30 cellular contexts compared by ENCODE assay signal in genomic region chr15:101022876-101023275, GRCh38.
A peak's percentile ranks its signal among the peaks of the same experiment; 100 is the strongest.
DNase-seq lines count a peak whose midpoint lies in the region; ATAC-seq, FAIRE-seq and TF ChIP-seq lines count a peak whose summit lies in the region.
"Had no signal": no experiment of that assay in that cellular context is flagged by ENCODE, and none has a peak within 500 bp of the region (broad histone marks: within the 10 kb centered on the region; RNA-seq: fewer than 3 reads in every experiment).

No MANE protein-coding gene starts in this region.

- H3K9ac ChIP-seq in IMR-90 (ENCODE audit: low read depth, low read length) = no peak overlapping the region

- H2AK5ac ChIP-seq in IMR-90 (ENCODE audit: low read depth, low read length) = no peak overlapping the region

- H3K23ac ChIP-seq in IMR-90 (ENCODE audit: low read depth, low read length) = no peak overlapping the region

- no peaks in the 10 kb centered on the region for H3K4me1 Mint-ChIP-seq in activated CD4-positive, alpha-beta T cell treated with anti-CD3 and anti-CD28 coated beads, Interleukin-2, amount 10 ng/mL, durations not matched to agents 7 days and 5 days
- H3K4me1 Mint-ChIP-seq: activated naive CD8-positive, alpha-beta T cell treated with anti-CD3 and anti-CD28 coated beads, Interleukin-2, amount 50 U/mL, for 24 hours; naive thymus-derived CD4-positive, alpha-beta T cell had no signal

- no peak overlapping the region for H4K8ac ChIP-seq in IMR-90 (ENCODE audit: low read depth in 2 of 2, low read length in 2 of 2)

- H2BK15ac ChIP-seq in IMR-90 (ENCODE audit: low read depth, low read length) = no peak overlapping the region

- no peaks in the 10 kb centered on the region for H4K20me1 ChIP-seq in IMR-90 (ENCODE audit: insufficient read depth, low read length)

- in situ Hi-C loops in IMR-90 (cut with MboI; ENCODE audit: low sequenced_read_pairs) = no loop called here

- CTCF ChIA-PET in activated CD4-positive, alpha-beta T cell treated with anti-CD3 and anti-CD28 coated beads, Interleukin-2, amount 10 ng/mL, durations not matched to agents 7 days and 5 days (lab: Charles Lee) = interaction anchor here (1.5 kb wide), 1 partner anchor 15 kb away, joined by 9 read pairs; no protein-coding TSS in a partner anchor
- CTCF ChIA-PET in IMR-90 (lab: Yijun Ruan, JAX) = interaction anchor here (1.6 kb wide), 1 partner anchor 235 kb away, joined by 5 read pairs; no protein-coding TSS in a partner anchor

- H3K18ac ChIP-seq in IMR-90 (ENCODE audit: low read depth, low read length) = peak overlapping the region; percentile 9; the same call in 1 of the 2 replicates

- TF ChIP-seq CTCF in IMR-90 (conservative IDR thresholded peaks at IDR 0.05; ENCODE audit: low read depth, low read length) = no peak
- no peak for TF ChIP-seq CTCF in sigmoid colon (IDR thresholded peaks at IDR 0.05)
- no peak for TF ChIP-seq CTCF in ovary (IDR thresholded peaks at IDR 0.05)

- POLR2A ChIA-PET in activated CD4-positive, alpha-beta T cell treated with anti-CD3 and anti-CD28 coated beads, Interleukin-2, amount 10 ng/mL, durations not matched to agents 7 days and 5 days (lab: Charles Lee) = no interaction called here
- POLR2A ChIA-PET in IMR-90 (lab: Charles Lee; ENCODE audit: unreplicated experiment) = interaction anchor here (0.6 kb wide), 1 partner anchor 233 kb away, joined by 3 read pairs; no protein-coding TSS in a partner anchor

- H3K9me3 ChIP-seq in IMR-90 (ENCODE audit: control insufficient read depth, insufficient read depth, low read length) (no peaks in the 10 kb centered on the region), sigmoid colon (no peaks in the 10 kb centered on the region), ovary (no peaks in the 10 kb centered on the region)
- H3K9me3 ChIP-seq: MG63, spleen, upper lobe of left lung had no signal

- DNase-seq in activated CD4-positive, alpha-beta T cell treated with anti-CD3 and anti-CD28 coated beads, Interleukin-2, amount 10 ng/mL, durations not matched to agents 7 days and 5 days = peak; percentile 5
- no peak for DNase-seq in activated CD4-positive, alpha-beta T cell treated with anti-CD3 and anti-CD28 coated beads, Interleukin-2, amount 50 U/mL, for 48 hours
- no peak for DNase-seq in IMR-90
- peak; percentile 40 for DNase-seq in islet precursor cell
- peak; percentile 29 for DNase-seq in sigmoid colon
- DNase-seq in HUDEP-2 (lab: John Stamatoyannopoulos, UW; ENCODE audit: unreplicated experiment in 76 of 76) = no peak
- DNase-seq in ovary = no peak
- no peak for DNase-seq in GM12891 (ENCODE audit: insufficient read length, low spot score)
- DNase-seq: activated CD4-positive, alpha-beta T cell treated with anti-CD3 and anti-CD28 coated beads, Interleukin-2, amount 50 U/mL, for 4 hours; activated CD4-positive, CD25-positive, alpha-beta regulatory T cell; activated gamma-delta T cell; activated naive CD8-positive, alpha-beta T cell treated with anti-CD3 and anti-CD28 coated beads, Interleukin-2, amount 50 U/mL, for 24 hours; activated T-cell treated with anti-CD3 and anti-CD28 coated beads, Interleukin-2, amount 50 U/mL, for 24 hours; cerebellar nuclear complex; DMS79 treated with DMSO at 0.1 percent for 48 hours; effector CD8-positive, alpha-beta T cell; KG1; MG63; naive thymus-derived CD4-positive, alpha-beta T cell; NCI-H1417 treated with DMSO at 0.1 percent for 48 hours; NCI-H2081; NCI-H2227 treated with DMSO at 0.1 percent for 48 hours; nucleus accumbens; substantia nigra; T-helper 1 cell; upper lobe of left lung had no signal

- no peak overlapping the region for H3K56ac ChIP-seq in IMR-90 (ENCODE audit: extremely low read depth, insufficient read depth, low read length)

- H3K4me3 ChIP-seq in IMR-90 (ENCODE audit: insufficient read depth, low read depth, low read length) (no peak overlapping the region), sigmoid colon (no peak overlapping the region), ovary (no peak overlapping the region)
- H3K4me3 ChIP-seq: MG63, spleen, upper lobe of left lung had no signal

- no TSS peak for BruUV-seq in IMR-90 (replicated peaks; lab: Mats Ljungman, UMichigan)

- no peaks in the 10 kb centered on the region for H3K36me3 Mint-ChIP-seq in activated CD4-positive, alpha-beta T cell treated with anti-CD3 and anti-CD28 coated beads, Interleukin-2, amount 10 ng/mL, durations not matched to agents 7 days and 5 days (ENCODE audit: low read depth)
- H3K36me3 Mint-ChIP-seq: mesothelial cell of epicardium; naive thymus-derived CD4-positive, alpha-beta T cell had no signal

- no peak for TF ChIP-seq POLR2A in IMR-90 (IDR thresholded peaks at IDR 0.05; ENCODE audit: low read depth, low read length)
- no peak for TF ChIP-seq POLR2A in sigmoid colon (IDR thresholded peaks at IDR 0.05)
- no peak for TF ChIP-seq POLR2A in ovary (IDR thresholded peaks at IDR 0.05)
- TF ChIP-seq POLR2A in GM12891 (IDR thresholded peaks at IDR 0.05; ENCODE audit: low read depth, low read length) = no peak

- no peak overlapping the region for H4K91ac ChIP-seq in IMR-90 (ENCODE audit: insufficient read depth, low read depth, low read length)

- H3K14ac ChIP-seq in IMR-90 (replicated peaks; ENCODE audit: low read depth, low read length) = no peak overlapping the region

- no peak for ATAC-seq in IMR-90 (ENCODE audit: low read depth)
- ATAC-seq: activated naive CD8-positive, alpha-beta T cell treated with anti-CD3 and anti-CD28 coated beads, Interleukin-2, amount 50 U/mL, for 24 hours; naive thymus-derived CD4-positive, alpha-beta T cell had no signal

- H3K36me3 ChIP-seq in IMR-90 (ENCODE audit: control insufficient read depth, insufficient read depth, low read length) (peaks cover 19% of the 10 kb centered on the region), sigmoid colon (peaks cover 0 to 43% (median 6%) of the 10 kb centered on the region in 4 donors), ovary (no peaks in the 10 kb centered on the region)

- H3K4me1 ChIP-seq in IMR-90 (ENCODE audit: control insufficient read depth, insufficient read depth, low read length) (peaks cover 18% of the 10 kb centered on the region), sigmoid colon (no peaks in the 10 kb centered on the region), ovary (ENCODE audit: insufficient read depth) (peaks cover 18% of the 10 kb centered on the region)

- H2BK5ac ChIP-seq in IMR-90 (ENCODE audit: low read depth, low read length, poor library complexity, severe bottlenecking) = no peak overlapping the region

- no peak overlapping the region for H2AK9ac ChIP-seq in IMR-90 (replicated peaks; ENCODE audit: low read depth, low read length, poor library complexity)

- no peak for FAIRE-seq in GM12891 (lab: Jason Lieb, UNC)
- FAIRE-seq: RCC 7860 had no signal

- no peak overlapping the region for H3K4ac ChIP-seq in IMR-90 (ENCODE audit: low read depth, low read length)

- H3K9me1 ChIP-seq in IMR-90 (ENCODE audit: insufficient read depth, low read length) = no peaks in the 10 kb centered on the region

- no peak overlapping the region; the same call in 1 of the 2 replicates for H4K5ac ChIP-seq in IMR-90 (ENCODE audit: low read depth, low read length)

- dilution Hi-C loops in IMR-90 (cut with HindIII; ENCODE audit: low sequenced_read_pairs, unreplicated experiment) = loop anchor here (25.0 kb wide), 1 partner anchor 386 kb away; no protein-coding TSS in a partner anchor

- H3K79me1 ChIP-seq in IMR-90 (ENCODE audit: low read depth in 1 of 2, low read length in 2 of 2) = no peaks in the 10 kb centered on the region

- H3K27ac ChIP-seq in IMR-90 (ENCODE audit: insufficient read depth, low read length) (no peak overlapping the region; the same call in 1 of the 2 replicates), sigmoid colon (peak overlapping the region in 1 of 4 donors; percentile 64), ovary (peak overlapping the region in 1 of 2 donors; percentile 55)
- H3K27ac ChIP-seq: 22Rv1 had no signal

- WGBS in IMR-90 (ENCODE audit: extremely low coverage in 2 of 2, insufficient read length in 1 of 2), 2 experiments = no CpG with 5 or more reads among the region's 3 CpGs
- WGBS in sigmoid colon, 2 donors = 94 to 95% methylated on average over 3 of the region's 3 CpGs
- WGBS in ovary, 3 donors = 75 to 82% (median 77%) methylated on average over 3 of the region's 3 CpGs

- H3K27me3 ChIP-seq in IMR-90 (ENCODE audit: control insufficient read depth, insufficient read depth, low read length) (no peaks in the 10 kb centered on the region), sigmoid colon (no peaks in the 10 kb centered on the region), ovary (no peaks in the 10 kb centered on the region)
- H3K27me3 ChIP-seq: MG63, spleen, upper lobe of left lung had no signal

- no peaks in the 10 kb centered on the region for H3K9me3 Mint-ChIP-seq in activated CD4-positive, alpha-beta T cell treated with anti-CD3 and anti-CD28 coated beads, Interleukin-2, amount 10 ng/mL, durations not matched to agents 7 days and 5 days
- H3K9me3 Mint-ChIP-seq: activated naive CD8-positive, alpha-beta T cell treated with anti-CD3 and anti-CD28 coated beads, Interleukin-2, amount 50 U/mL, for 24 hours; activated T-cell treated with anti-CD3 and anti-CD28 coated beads, Interleukin-2, amount 50 U/mL, for 24 hours; mesothelial cell of epicardium had no signal

- H2AFZ ChIP-seq in IMR-90 (replicated peaks; ENCODE audit: low read length, poor library complexity) = no peak overlapping the region

- TF ChIP-seq EP300 in sigmoid colon (IDR thresholded peaks at IDR 0.05) (no peak), ovary (IDR thresholded peaks at IDR 0.05) (no peak)

- H2BK20ac ChIP-seq in IMR-90 (ENCODE audit: low read depth, low read length) = no peak overlapping the region

- H3K27ac Mint-ChIP-seq in activated CD4-positive, alpha-beta T cell treated with anti-CD3 and anti-CD28 coated beads, Interleukin-2, amount 10 ng/mL, durations not matched to agents 7 days and 5 days = no peak overlapping the region
- H3K27ac Mint-ChIP-seq: activated naive CD8-positive, alpha-beta T cell treated with anti-CD3 and anti-CD28 coated beads, Interleukin-2, amount 50 U/mL, for 24 hours; activated T-cell treated with anti-CD3 and anti-CD28 coated beads, Interleukin-2, amount 50 U/mL, for 24 hours; mesothelial cell of epicardium; naive thymus-derived CD4-positive, alpha-beta T cell had no signal

- H3K27me3 Mint-ChIP-seq in activated CD4-positive, alpha-beta T cell treated with anti-CD3 and anti-CD28 coated beads, Interleukin-2, amount 10 ng/mL, durations not matched to agents 7 days and 5 days = no peaks in the 10 kb centered on the region
- H3K27me3 Mint-ChIP-seq: activated naive CD8-positive, alpha-beta T cell treated with anti-CD3 and anti-CD28 coated beads, Interleukin-2, amount 50 U/mL, for 24 hours; activated T-cell treated with anti-CD3 and anti-CD28 coated beads, Interleukin-2, amount 50 U/mL, for 24 hours; naive thymus-derived CD4-positive, alpha-beta T cell had no signal

- H2BK120ac ChIP-seq in IMR-90 (ENCODE audit: low read depth, low read length) = no peak overlapping the region

- no peak overlapping the region for H3K4me2 ChIP-seq in IMR-90 (ENCODE audit: low read depth, low read length)

- H3K4me3 Mint-ChIP-seq in activated CD4-positive, alpha-beta T cell treated with anti-CD3 and anti-CD28 coated beads, Interleukin-2, amount 10 ng/mL, durations not matched to agents 7 days and 5 days = no peak overlapping the region
- H3K4me3 Mint-ChIP-seq: activated naive CD8-positive, alpha-beta T cell treated with anti-CD3 and anti-CD28 coated beads, Interleukin-2, amount 50 U/mL, for 24 hours; activated T-cell treated with anti-CD3 and anti-CD28 coated beads, Interleukin-2, amount 50 U/mL, for 24 hours; mesothelial cell of epicardium; naive thymus-derived CD4-positive, alpha-beta T cell had no signal

- no peak for TF ChIP-seq RAD21 in IMR-90 (IDR thresholded peaks at IDR 0.05; ENCODE audit: low read length)

- intact Hi-C loops in IMR-90 (cut with micrococcal nuclease) (no loop called here), sigmoid colon (cut with DNase I) (no loop called here), ovary (cut with DNase I) (no loop called here)

Comparison
In these comparisons a context has a peak if more than half of its experiments do, and no peak if none do; other contexts are left out.
1. DNase-seq: peak in activated CD4-positive, alpha-beta T cell treated with anti-CD3 and anti-CD28 coated beads, Interleukin-2, amount 10 ng/mL, durations not matched to agents 7 days and 5 days (single experiment), islet precursor cell (single experiment) and sigmoid colon (single experiment); none in activated CD4-positive, alpha-beta T cell treated with anti-CD3 and anti-CD28 coated beads, Interleukin-2, amount 50 U/mL, for 48 hours (0 of 2), IMR-90 (single experiment), HUDEP-2 (0 of 76), ovary (0 of 5) and GM12891 (single experiment).